8 cellular contexts compared by ENCODE assay signal in the genomic region with DNA sequence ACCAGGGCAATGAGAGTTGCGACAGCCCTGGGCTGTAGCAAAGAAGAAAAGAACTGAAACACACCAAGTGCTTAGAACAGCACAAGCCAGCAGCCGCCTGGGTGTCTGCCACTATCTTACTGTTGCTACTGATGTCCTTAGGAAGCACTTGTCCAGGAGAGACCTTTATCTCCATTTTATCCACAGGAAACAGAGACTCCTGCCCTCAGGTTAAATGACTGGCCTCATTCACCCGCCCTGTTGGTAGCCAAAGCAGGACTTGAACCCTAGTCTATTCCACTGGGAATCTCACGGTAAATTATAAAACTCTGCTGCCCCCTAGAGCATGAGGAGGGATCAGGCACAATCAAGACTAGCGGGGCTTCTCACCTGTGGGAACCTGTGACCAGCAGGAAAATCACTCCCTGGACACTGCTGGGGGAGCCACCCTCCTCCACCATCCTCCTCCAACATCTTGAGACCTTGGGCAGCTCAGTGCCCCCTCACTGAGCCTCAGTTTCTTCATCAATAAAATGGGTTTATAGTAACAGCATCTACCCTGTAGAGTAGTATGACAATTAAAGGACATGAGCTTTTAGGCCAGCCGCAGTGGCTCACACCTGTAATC. TPM values are rescaled to one million over a fixed set of nuclear protein-coding genes. Genes with fewer than 3 reads are reported as not detected.
DNase-seq lines count a peak whose midpoint lies in the region; ATAC-seq and TF ChIP-seq lines count a peak whose summit lies in the region.

No MANE protein-coding gene starts in this region.

- H3K9me3 Mint-ChIP-seq in activated B cell treated with CpG ODN at 0.5 μM for 24 hours = no peaks in the 10 kb centered on the region

- no peak overlapping the region for H3K4me3 ChIP-seq in foreskin fibroblast (ENCODE audit: low read depth in 1 of 2, low read length in 2 of 2)

- no peak overlapping the region for H3K27ac Mint-ChIP-seq in activated B cell treated with CpG ODN at 0.5 μM for 24 hours

- DNase-seq in activated gamma-delta T cell treated with Interleukin-2 at 50 U/mL for 16 hours (peak; percentile 27), activated gamma-delta T cell (lab: John Stamatoyannopoulos, UW) (no peak), NAMALWA (ENCODE audit: low spot score) (peak; percentile 62), activated B cell treated with CpG ODN at 0.5 μM for 24 hours (no peak), foreskin fibroblast (no peak), sciatic nerve (ENCODE audit: low spot score) (no peak)

- H3K36me3 Mint-ChIP-seq in activated B cell treated with CpG ODN at 0.5 μM for 24 hours (ENCODE audit: low read depth) = no peaks in the 10 kb centered on the region

- ATAC-seq in activated B cell treated with CpG ODN at 0.5 μM for 24 hours (ENCODE audit: low read depth) = peak; percentile 21
- peak; percentile 42 for ATAC-seq in sciatic nerve
- ATAC-seq in GM18519 (IDR thresholded peaks at IDR 0.05; ENCODE audit: low FRiP score, unreplicated experiment) = no peak
- no peak for ATAC-seq in GM18909 (IDR thresholded peaks at IDR 0.05; ENCODE audit: poor library complexity, unreplicated experiment)

- no peaks in the 10 kb centered on the region for H3K27me3 Mint-ChIP-seq in activated B cell treated with CpG ODN at 0.5 μM for 24 hours

- CTCF ChIA-PET in activated B cell treated with CpG ODN at 0.5 μM for 24 hours (lab: Charles Lee) = interaction anchor here (0.9 to 3.0 kb wide), 8 partner anchors 11 to 418 kb away, joined by 3 to 32 read pairs (median 5); partner anchors contain the start of gene TESC

- POLR2A ChIA-PET in activated B cell treated with CpG ODN at 0.5 μM for 24 hours (lab: Charles Lee) = interaction anchor here (0.6 to 1.0 kb wide), 3 partner anchors 94 to 416 kb away, joined by 3 to 19 read pairs (median 4); no protein-coding TSS in a partner anchor

- intact Hi-C loops in activated B cell treated with CpG ODN at 0.5 μM for 24 hours (cut with micrococcal nuclease) (loop anchor here (1.0 kb wide), 2 partner anchors 94 to 416 kb away; no protein-coding TSS in a partner anchor), sciatic nerve (cut with DNase I) (no loop called here)

- TF ChIP-seq CTCF in activated B cell treated with CpG ODN at 0.5 μM for 24 hours (IDR thresholded peaks at IDR 0.05) = no peak
- TF ChIP-seq CTCF in foreskin fibroblast (IDR thresholded peaks at IDR 0.05; ENCODE audit: low read depth, low read length) = peak; percentile 69

- no peak overlapping the region for H3K4me3 Mint-ChIP-seq in activated B cell treated with CpG ODN at 0.5 μM for 24 hours

- no peaks in the 10 kb centered on the region for H3K4me1 Mint-ChIP-seq in activated B cell treated with CpG ODN at 0.5 μM for 24 hours

RNA-seq across cellular contexts. Expression of gene TESC, which starts 20.5 kb away (rescaled TPM):
- total RNA-seq in activated B cell treated with CpG ODN at 0.5 μM for 24 hours (32.9 and 34.4 TPM in 2 replicates), sciatic nerve (16.6 TPM)

Comparison
In these comparisons a context has a peak if more than half of its experiments do, and no peak if none do; other contexts are left out.
1. DNase-seq: peak in activated gamma-delta T cell treated with Interleukin-2 at 50 U/mL for 16 hours (single experiment) and NAMALWA (single experiment); none in activated gamma-delta T cell (single experiment), activated B cell treated with CpG ODN at 0.5 μM for 24 hours (single experiment), foreskin fibroblast (0 of 2) and sciatic nerve (single experiment).
2. ATAC-seq: peak in activated B cell treated with CpG ODN at 0.5 μM for 24 hours (single experiment) and sciatic nerve (single experiment); none in GM18519 (single experiment) and GM18909 (single experiment).